In genomic region chr1:14600405-14601150, GRCh38 we compare ENCODE assay signal across 16 cellular contexts. TPM values are rescaled to one million over a fixed set of nuclear protein-coding genes. Genes with fewer than 3 reads are reported as not detected.
A peak's percentile ranks its signal among the peaks of the same experiment; 100 is the strongest.
DNase-seq lines count a peak whose midpoint lies in the region; ATAC-seq and TF ChIP-seq lines count a peak whose summit lies in the region.
"Had no signal": no experiment of that assay in that cellular context is flagged by ENCODE, and none has a peak within 500 bp of the region (broad histone marks: within the 10 kb centered on the region; RNA-seq: fewer than 3 reads in every experiment).

No MANE protein-coding gene starts in this region.

- TF ChIP-seq POLR2A in esophagus muscularis mucosa (IDR thresholded peaks at IDR 0.05; ENCODE audit: low read depth) (no peak), GM18505 (IDR thresholded peaks at IDR 0.05; ENCODE audit: borderline replicate concordance, extremely low read depth, insufficient read depth, insufficient read length) (no peak)

- H3K27ac Mint-ChIP-seq in nephron progenitor cell, result no peak overlapping the region

- DNase-seq in GM12865 (ENCODE audit: low read depth), result peak; percentile 29
- DNase-seq in NT2/D1 (ENCODE audit: low read depth, low spot score), result no peak
- no peak for DNase-seq in esophagus muscularis mucosa (ENCODE audit: extremely low spot score)
- no peak for DNase-seq in nephron progenitor cell
- DNase-seq in RPMI8226, result no peak
- DNase-seq in psoas muscle, result no peak
- DNase-seq: left ventricle myocardium superior; NCI-H1105; NCI-H345; stimulated activated CD4-positive, alpha-beta T cell treated with anti-CD3 and anti-CD28 coated beads, Interleukin-4, amount 100 ng/mL, for 4 hours; trophoblast cell; WERI-Rb-1 had no signal

- H3K9ac ChIP-seq in NT2/D1 (ENCODE audit: insufficient read length, low read depth), result no peak overlapping the region

- H3K27ac ChIP-seq in esophagus muscularis mucosa (replicated peaks in 1 of 4) (no peak overlapping the region), psoas muscle (no peak overlapping the region)
- H3K27ac ChIP-seq: neutrophil, WERI-Rb-1 had no signal

- ATAC-seq in GM18505 (IDR thresholded peaks at IDR 0.05; ENCODE audit: unreplicated experiment), result no peak
- no peak for ATAC-seq in GM18520 (IDR thresholded peaks at IDR 0.05; ENCODE audit: unreplicated experiment)
- no peak for ATAC-seq in psoas muscle
- ATAC-seq: left ventricle myocardium superior had no signal

- H3K4me1 ChIP-seq in NT2/D1 (ENCODE audit: insufficient read depth, insufficient read length) (peaks cover 4% of the 10 kb centered on the region), esophagus muscularis mucosa (peaks cover 5 to 35% (median 33%) of the 10 kb centered on the region in 4 donors), psoas muscle (no peaks in the 10 kb centered on the region)

- H3K36me3 Mint-ChIP-seq in nephron progenitor cell (ENCODE audit: low read depth), result no peaks in the 10 kb centered on the region

- no peak for TF ChIP-seq EP300 in esophagus muscularis mucosa (IDR thresholded peaks at IDR 0.05)

- no peaks in the 10 kb centered on the region for H3K27me3 ChIP-seq in NT2/D1 (ENCODE audit: insufficient read depth, insufficient read length)
- peaks cover 8 to 64% (median 21%) of the 10 kb centered on the region in 4 donors for H3K27me3 ChIP-seq in esophagus muscularis mucosa
- H3K27me3 ChIP-seq in psoas muscle (ENCODE audit: insufficient read depth in 3 of 3, low read length in 2 of 3), result peaks cover 3 to 64% (median 12%) of the 10 kb centered on the region in 3 donors

- WGBS in esophagus muscularis mucosa, result 65% methylated on average over 12 of the region's 12 CpGs
- 75 to 77% (median 76%) methylated on average over 12 of the region's 12 CpGs for WGBS in psoas muscle, 3 donors

- peaks cover 3% of the 10 kb centered on the region for H3K27me3 Mint-ChIP-seq in nephron progenitor cell (ENCODE audit: low read depth, poor library complexity)

- H3K36me3 ChIP-seq in NT2/D1 (ENCODE audit: insufficient read depth, insufficient read length, low read length), result peaks cover 11% of the 10 kb centered on the region
- no peaks in the 10 kb centered on the region for H3K36me3 ChIP-seq in esophagus muscularis mucosa
- no peaks in the 10 kb centered on the region for H3K36me3 ChIP-seq in psoas muscle (ENCODE audit: insufficient read depth in 1 of 2, low read depth in 1 of 2)
- H3K36me3 ChIP-seq: HAP-1, neutrophil, WERI-Rb-1 had no signal

- TF ChIP-seq CTCF in GM12865 (IDR thresholded peaks at IDR 0.05; ENCODE audit: insufficient read depth, low read depth, low read length, missing control alignments) (no peak), esophagus muscularis mucosa (IDR thresholded peaks at IDR 0.05) (no peak), nephron progenitor cell (IDR thresholded peaks at IDR 0.05) (no peak), psoas muscle (IDR thresholded peaks at IDR 0.05) (no peak)

- no peaks in the 10 kb centered on the region for H3K9me3 Mint-ChIP-seq in nephron progenitor cell

- H3K4me3 Mint-ChIP-seq in nephron progenitor cell, result peak overlapping the region; percentile 88

- intact Hi-C loops in esophagus muscularis mucosa (cut with DNase I), result loop anchor here (5.0 kb wide), 1 partner anchor 427 kb away; no protein-coding TSS in a partner anchor
- intact Hi-C loops in psoas muscle (cut with DNase I), result no loop called here

- H3K4me3 ChIP-seq in GM12865 (ENCODE audit: low read depth, low read length), result peak overlapping the region; percentile 62
- H3K4me3 ChIP-seq in NT2/D1 (ENCODE audit: insufficient read length, low read depth), result peak overlapping the region; percentile 71
- peak overlapping the region; percentile 54 to 67 (median 60) for H3K4me3 ChIP-seq in esophagus muscularis mucosa
- H3K4me3 ChIP-seq in psoas muscle, result no peak overlapping the region

- H3K9me3 ChIP-seq in NT2/D1 (ENCODE audit: insufficient read depth, low read length) (no peaks in the 10 kb centered on the region), esophagus muscularis mucosa (no peaks in the 10 kb centered on the region), psoas muscle (no peaks in the 10 kb centered on the region)
- H3K9me3 ChIP-seq: HAP-1, neutrophil had no signal

- peaks cover 75% of the 10 kb centered on the region for H3K4me1 Mint-ChIP-seq in nephron progenitor cell

RNA-seq across cellular contexts. Expression of gene KAZN, which starts 2.1 kb away (rescaled TPM):
- total RNA-seq in esophagus muscularis mucosa, result 10 to 100 TPM in 3 of 4 donors, 1 to 10 TPM in 1; 9.9 to 14.1 (median 11.9) TPM
- 1 to 10 TPM in 3 of 4 donors, under 1 TPM in 1; 0.76 to 2.3 (median 1.7) TPM for total RNA-seq in psoas muscle
- polyA plus RNA-seq in psoas muscle, result under 1 TPM; 0.23 to 0.97 (median 0.56) TPM
